In the genomic region with DNA sequence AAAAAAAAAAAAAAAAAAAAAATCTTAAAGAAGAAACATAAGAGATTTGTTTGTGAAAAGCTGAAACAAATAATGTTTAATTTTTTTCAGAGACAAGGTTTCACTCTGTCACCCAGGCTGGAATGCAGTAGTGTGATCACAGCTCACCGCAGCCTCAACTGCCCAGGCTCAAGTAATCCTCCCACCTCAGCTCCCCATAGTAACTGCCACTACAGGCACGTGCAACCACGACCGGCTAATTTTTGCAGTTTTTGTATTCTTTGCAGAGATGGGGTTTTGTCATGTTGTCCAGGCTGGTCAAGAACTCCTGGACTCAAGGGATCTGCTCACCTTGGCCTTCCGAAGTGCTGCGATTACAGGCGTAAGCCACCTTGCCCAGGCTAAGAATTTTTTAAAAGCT, we compare ENCODE assay signal across 1 cellular context.
TF ChIP-seq lines count a peak whose summit lies in the region.

No MANE protein-coding gene starts in this region.

TF ChIP-seq in HepG2, 621 proteins besides CTCF, POLR2A, EP300 and RAD21:
- TF ChIP-seq SATB2 (CRISPR knock-in tag; IDR thresholded peaks at IDR 0.05) (no peak), MAFF (IDR thresholded peaks at IDR 0.05; ENCODE audit: low read depth, low read length) (no peak)
